Comparison of ENCODE assay signal across 26 cellular contexts in the genomic region with DNA sequence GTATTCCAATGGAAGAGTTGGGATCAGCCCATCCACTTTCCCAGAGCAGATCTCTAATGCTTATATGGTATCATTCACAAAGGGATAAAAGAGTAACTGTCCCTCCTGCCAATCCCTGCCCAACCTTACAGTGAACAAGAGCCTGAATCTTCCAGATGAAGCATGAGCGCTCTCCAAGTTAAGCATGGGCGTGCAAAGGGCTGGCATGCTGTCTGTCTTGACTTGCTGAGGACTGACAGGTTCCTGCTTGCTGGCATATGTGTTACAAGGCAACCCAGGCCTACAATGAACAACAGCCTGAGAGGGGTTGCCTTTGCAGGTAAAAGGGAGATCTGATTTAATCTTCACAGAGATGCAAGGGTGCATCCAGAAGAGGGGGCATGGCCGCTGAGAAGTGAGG.
"Had no signal": no experiment of that assay in that cellular context is flagged by ENCODE, and none has a peak within 500 bp of the region (broad histone marks: within the 10 kb centered on the region; RNA-seq: fewer than 3 reads in every experiment).

No MANE protein-coding gene starts in this region.

- H3K9me3 ChIP-seq: heart left ventricle, left lung, lower lobe of right lung, pancreas, sigmoid colon, thoracic aorta had no signal

- H3K27me3 Mint-ChIP-seq: naive B cell; progenitor cell of endocrine pancreas; stimulated activated naive B cell treated with anti-CD40 and anti-IgM and Interleukin-4, amounts not matched to agents 10 μg/mL and 1 μg/mL and 100 μg/mL, for 72 hours; stimulated activated naive CD8-positive, alpha-beta T cell treated with anti-CD3 and anti-CD28 coated beads, Interleukin-15, amount 100 ng/mL, for 72 hours had no signal

- H3K36me3 Mint-ChIP-seq: naive B cell had no signal

- H3K4me1 ChIP-seq: heart left ventricle, left lung, lower lobe of right lung, pancreas, sigmoid colon had no signal

- FAIRE-seq: endothelial cell of umbilical vein, islet of Langerhans, pancreas, urothelium cell line had no signal

- H3K36me3 ChIP-seq: heart left ventricle, left lung, lower lobe of right lung, pancreas, sigmoid colon, thoracic aorta had no signal

- H3K9me3 Mint-ChIP-seq: endodermal cell; nephron; stimulated activated naive CD8-positive, alpha-beta T cell treated with anti-CD3 and anti-CD28 coated beads, Interleukin-15, amount 100 ng/mL, for 72 hours had no signal

- H3K4me3 Mint-ChIP-seq: endodermal cell; nephron; stimulated activated naive B cell treated with anti-CD40 and anti-IgM and Interleukin-4, amounts not matched to agents 10 μg/mL and 1 μg/mL and 100 μg/mL, for 72 hours; stimulated activated naive CD8-positive, alpha-beta T cell treated with anti-CD3 and anti-CD28 coated beads, Interleukin-15, amount 100 ng/mL, for 72 hours had no signal

- H3K27me3 ChIP-seq: heart left ventricle, left lung, pancreas, sigmoid colon had no signal

- H3K4me3 ChIP-seq: coronary artery, heart left ventricle, left lung, lower lobe of right lung, pancreas, sigmoid colon, skin epidermis, thoracic aorta had no signal

- DNase-seq: central memory CD4-positive, alpha-beta T cell; effector CD4-positive, alpha-beta T cell; endodermal cell; foreskin melanocyte; heart left ventricle; hypothalamus; left lung; lower lobe of right lung; mesenchymal stem cell; naive B cell; occipital lobe; pancreas; sigmoid colon; stimulated activated CD4-positive, alpha-beta T cell treated with anti-CD3 and anti-CD28 coated beads, Interleukin-2, amount 100 ng/mL, for 24 hours; stimulated activated CD4-positive, alpha-beta T cell treated with anti-CD3 and anti-CD28 coated beads, Interleukin-4, amount 100 ng/mL, for 4 hours; stimulated activated naive B cell treated with anti-CD40 and anti-IgM and Interleukin-4, amounts not matched to agents 10 μg/mL and 1 μg/mL and 100 μg/mL, for 72 hours; stimulated activated naive CD8-positive, alpha-beta T cell treated with anti-CD3 and anti-CD28 coated beads, Interleukin-15, amount 100 ng/mL, for 72 hours; trophoblast cell had no signal

- H3K27ac Mint-ChIP-seq: endodermal cell; nephron; progenitor cell of endocrine pancreas; stimulated activated naive B cell treated with anti-CD40 and anti-IgM and Interleukin-4, amounts not matched to agents 10 μg/mL and 1 μg/mL and 100 μg/mL, for 72 hours; stimulated activated naive CD8-positive, alpha-beta T cell treated with anti-CD3 and anti-CD28 coated beads, Interleukin-15, amount 100 ng/mL, for 72 hours had no signal

- H3K27ac ChIP-seq: coronary artery, heart left ventricle, left lung, lower lobe of right lung, pancreas, sigmoid colon, thoracic aorta had no signal
